Comparison of ENCODE assay signal across 8 cellular contexts in genomic region chr3:43689766-43690399, GRCh38. TPM values are rescaled to one million over a fixed set of nuclear protein-coding genes. Genes with fewer than 3 reads are reported as not detected.
DNase-seq lines count a peak whose midpoint lies in the region; ATAC-seq and TF ChIP-seq lines count a peak whose summit lies in the region.

No MANE protein-coding gene starts in this region.

- H3K4me2 ChIP-seq in mammary epithelial cell (ENCODE audit: insufficient read depth, low read depth, low read length) = peak overlapping the region; percentile 87

- dilution Hi-C loops in mammary epithelial cell (cut with HindIII; ENCODE audit: low sequenced_read_pairs) = no loop called here

- H3K36me3 ChIP-seq in HUES64 (ENCODE audit: insufficient read depth, low read length) = no peaks in the 10 kb centered on the region
- H3K36me3 ChIP-seq in mammary epithelial cell (ENCODE audit: insufficient read depth, low read length) = no peaks in the 10 kb centered on the region
- no peaks in the 10 kb centered on the region for H3K36me3 ChIP-seq in mesodermal cell (ENCODE audit: control insufficient read depth, insufficient read depth, low read length)

- H3K9me3 ChIP-seq in HUES64 (ENCODE audit: insufficient read depth, low read depth, low read length) (no peaks in the 10 kb centered on the region), mammary epithelial cell (replicated peaks; ENCODE audit: insufficient read depth, low read length) (no peaks in the 10 kb centered on the region), mesodermal cell (ENCODE audit: control insufficient read depth, low read length) (no peaks in the 10 kb centered on the region)

- peaks cover 40% of the 10 kb centered on the region for H3K79me2 ChIP-seq in mammary epithelial cell (ENCODE audit: insufficient read depth, low read length)

- intact Hi-C loops in mammary epithelial cell (cut with micrococcal nuclease) = loop anchor here (1.0 to 10.0 kb wide), 8 partner anchors 68 to 509 kb away; partner anchors contain the start of genes ANO10 and SNRK

- H3K4me3 ChIP-seq in AG10803 (ENCODE audit: low read length) (peak overlapping the region; percentile 72), HUES64 (ENCODE audit: low read length) (peak overlapping the region; percentile 63), mammary epithelial cell (replicated peaks in 1 of 3; ENCODE audit: insufficient read depth in 1 of 3, low read depth in 2 of 3, low read length in 3 of 3) (peak overlapping the region; percentile 58 to 87 (median 85)), mesodermal cell (ENCODE audit: extremely low read depth, insufficient read depth, low read length, poor library complexity, severe bottlenecking) (peak overlapping the region; percentile 76)

- H3K27ac ChIP-seq in HUES64 (ENCODE audit: low read depth, low read length) = peak overlapping the region; percentile 81
- H3K27ac ChIP-seq in mammary epithelial cell (ENCODE audit: insufficient read depth, low read depth, low read length) = peak overlapping the region; percentile 41
- H3K27ac ChIP-seq in mesodermal cell (ENCODE audit: low read depth, low read length, severe bottlenecking) = no peak overlapping the region

- no peak for DNase-seq in AG10803 (ENCODE audit: low read depth)
- DNase-seq in mammary epithelial cell = peak; percentile 41
- DNase-seq in NCI-H524 (lab: John Stamatoyannopoulos, UW) = no peak
- DNase-seq in NCI-H146 (lab: John Stamatoyannopoulos, UW) = no peak
- no peak for DNase-seq in iPS-NIHi7 (ENCODE audit: extremely low spot score)

- H3K9ac ChIP-seq in HUES64 (ENCODE audit: low read depth, low read length) = peak overlapping the region; percentile 76
- peak overlapping the region; percentile 49 for H3K9ac ChIP-seq in mammary epithelial cell (ENCODE audit: insufficient read depth, low read length)

- in situ Hi-C loops in mammary epithelial cell (cut with MboI; ENCODE audit: low sequenced_read_pairs in 2 of 2) = no loop called here

- no peaks in the 10 kb centered on the region for H4K20me1 ChIP-seq in mammary epithelial cell (ENCODE audit: insufficient read depth, low read length)

- TF ChIP-seq CTCF in AG10803 (conservative IDR thresholded peaks at IDR 0.05; ENCODE audit: low read length) = no peak
- no peak for TF ChIP-seq CTCF in mammary epithelial cell (conservative IDR thresholded peaks at IDR 0.05 in 1 of 2, IDR thresholded peaks at IDR 0.05 in 1 of 2; ENCODE audit: extremely low read depth in 1 of 2, insufficient read depth in 1 of 2, low read depth in 1 of 2, low read length in 2 of 2)

- 21% methylated on average over 24 of the region's 26 CpGs for WGBS in HUES64
- 13% methylated on average over 15 of the region's 26 CpGs for WGBS in mammary epithelial cell (ENCODE audit: low coverage, missing lambda C conversion rate)
- 50 to 67% methylated on average over 10 to 23 of the region's 26 CpGs for WGBS in mesodermal cell (ENCODE audit: insufficient coverage in 2 of 2), 2 experiments

- no peaks in the 10 kb centered on the region for H3K27me3 ChIP-seq in HUES64 (ENCODE audit: insufficient read depth, low read length)
- H3K27me3 ChIP-seq in mammary epithelial cell (ENCODE audit: insufficient read depth, low read length) = no peaks in the 10 kb centered on the region

- H3K4me1 ChIP-seq in HUES64 (ENCODE audit: insufficient read depth, low read length) = peaks cover 16% of the 10 kb centered on the region
- H3K4me1 ChIP-seq in mammary epithelial cell (ENCODE audit: insufficient read depth, low read length) = peaks cover 38% of the 10 kb centered on the region
- H3K4me1 ChIP-seq in mesodermal cell (ENCODE audit: control insufficient read depth, insufficient read depth, low read length, poor library complexity, severe bottlenecking) = no peaks in the 10 kb centered on the region

- BruUV-seq in mammary epithelial cell (replicated peaks; lab: Mats Ljungman, UMichigan) = TSS peak; percentile 63

- peak overlapping the region; percentile 99 for H2AFZ ChIP-seq in mammary epithelial cell (ENCODE audit: low read depth, low read length)

- CTCF ChIA-PET in mammary epithelial cell (lab: Charles Lee; ENCODE audit: low non-redundant PET) = no interaction called here

- ATAC-seq in GM21360 (IDR thresholded peaks at IDR 0.05; ENCODE audit: unreplicated experiment) = no peak

RNA-seq across cellular contexts. Expression of gene ABHD5, which starts 0.9 kb away (rescaled TPM):
- polyA plus RNA-seq in HUES64 (2013, experiment 1 of 2) = 14.3 TPM
- 9.5 TPM for polyA plus RNA-seq in HUES64 (2013, experiment 2 of 2)
- total RNA-seq in mammary epithelial cell = 10 to 100 TPM; 37.9 to 59.8 TPM
- 32.4 TPM for polyA plus RNA-seq in mammary epithelial cell
- polyA minus RNA-seq in mammary epithelial cell = 39.3 TPM
- 10.6 TPM for polyA plus RNA-seq in mesodermal cell (2013, experiment 1 of 2)
- 10.1 TPM for polyA plus RNA-seq in mesodermal cell (2013, experiment 2 of 2)
